18 cellular contexts compared by ENCODE assay signal in genomic region chr6:52681416-52681815, GRCh38. TPM values are rescaled to one million over a fixed set of nuclear protein-coding genes. Genes with fewer than 3 reads are reported as not detected.
DNase-seq lines count a peak whose midpoint lies in the region; ATAC-seq and TF ChIP-seq lines count a peak whose summit lies in the region.
"Had no signal": no experiment of that assay in that cellular context is flagged by ENCODE, and none has a peak within 500 bp of the region (broad histone marks: within the 10 kb centered on the region; RNA-seq: fewer than 3 reads in every experiment).

No MANE protein-coding gene starts in this region.

- DNase-seq in RPMI7951 (ENCODE audit: low read depth) (peak; percentile 8), foreskin melanocyte (peak; percentile 49), endothelial cell (ENCODE audit: low spot score) (no peak), MM.1S (no peak)
- DNase-seq in activated T-cell treated with anti-CD3 and anti-CD28 coated beads, Interleukin-2, amount 50 U/mL, for 4 hours, result no peak
- DNase-seq: 8988T; ACHN; BE2C; C1 segment of cervical spinal cord; Caco-2; Calu3; CD4-positive, alpha-beta memory T cell; CD4-positive, CD25-positive, alpha-beta regulatory T cell; CD8-positive, alpha-beta memory T cell; DMS79 treated with DMSO at 0.1 percent for 48 hours; GF-D8 had no signal

- no peaks in the 10 kb centered on the region for H3K9me3 Mint-ChIP-seq in endothelial cell (ENCODE audit: unreplicated experiment)
- H3K9me3 Mint-ChIP-seq in activated T-cell treated with anti-CD3 and anti-CD28 coated beads, Interleukin-2, amount 50 U/mL, for 4 hours, result no peaks in the 10 kb centered on the region
- H3K9me3 Mint-ChIP-seq: CD4-positive, alpha-beta memory T cell; CD4-positive, CD25-positive, alpha-beta regulatory T cell; CD8-positive, alpha-beta memory T cell had no signal

- no peaks in the 10 kb centered on the region for H3K4me1 Mint-ChIP-seq in endothelial cell (ENCODE audit: unreplicated experiment)
- peaks cover 3% of the 10 kb centered on the region for H3K4me1 Mint-ChIP-seq in activated T-cell treated with anti-CD3 and anti-CD28 coated beads, Interleukin-2, amount 50 U/mL, for 4 hours (ENCODE audit: low read depth)

- H3K79me2 ChIP-seq in MM.1S (ENCODE audit: low read length), result no peaks in the 10 kb centered on the region

- ATAC-seq in activated T-cell treated with anti-CD3 and anti-CD28 coated beads, Interleukin-2, amount 50 U/mL, for 4 hours, result no peak

- no peak overlapping the region for H3K27ac ChIP-seq in MM.1S (ENCODE audit: low read length)
- H3K27ac ChIP-seq: BLaER1 had no signal

- peaks cover 10% of the 10 kb centered on the region for H3K36me3 Mint-ChIP-seq in endothelial cell (ENCODE audit: low read depth, unreplicated experiment)
- H3K36me3 Mint-ChIP-seq in activated T-cell treated with anti-CD3 and anti-CD28 coated beads, Interleukin-2, amount 50 U/mL, for 4 hours (ENCODE audit: insufficient read depth), result peaks cover 33% of the 10 kb centered on the region

- no peak overlapping the region for H3K4me2 ChIP-seq in MM.1S (ENCODE audit: low read depth, low read length)
- H3K4me2 ChIP-seq: BLaER1 had no signal

- 0 out of 2 replicates have a peak, but pooled peaks cover 2% of the 10 kb centered on the region for H3K4me1 ChIP-seq in MM.1S (ENCODE audit: low read length)
- H3K4me1 ChIP-seq: BE2C, Caco-2 had no signal

- no peaks in the 10 kb centered on the region for H3K27me3 ChIP-seq in MM.1S (replicated peaks; ENCODE audit: insufficient read depth, low read length)
- H3K27me3 ChIP-seq: BE2C, BLaER1 had no signal

- no peaks in the 10 kb centered on the region for H3K9me3 ChIP-seq in MM.1S (replicated peaks; ENCODE audit: insufficient read depth, low read length)
- H3K9me3 ChIP-seq: BE2C, BLaER1, Caco-2 had no signal

- no peaks in the 10 kb centered on the region for H3K9me2 ChIP-seq in MM.1S (replicated peaks; ENCODE audit: insufficient read depth, low read length)

- no peak overlapping the region for H3K9ac ChIP-seq in MM.1S (ENCODE audit: low read length)
- H3K9ac ChIP-seq: BLaER1 had no signal

- H3K27ac Mint-ChIP-seq in endothelial cell (ENCODE audit: unreplicated experiment), result no peak overlapping the region
- H3K27ac Mint-ChIP-seq: CD14-positive monocyte; CD8-positive, alpha-beta memory T cell had no signal

- no peaks in the 10 kb centered on the region for H4K20me1 ChIP-seq in MM.1S (ENCODE audit: insufficient read depth, low read length)
- H4K20me1 ChIP-seq: BLaER1 had no signal

- no peak overlapping the region for H3K4me3 Mint-ChIP-seq in endothelial cell (ENCODE audit: unreplicated experiment)
- H3K4me3 Mint-ChIP-seq in activated T-cell treated with anti-CD3 and anti-CD28 coated beads, Interleukin-2, amount 50 U/mL, for 4 hours, result no peak overlapping the region
- H3K4me3 Mint-ChIP-seq: CD4-positive, alpha-beta memory T cell; CD4-positive, CD25-positive, alpha-beta regulatory T cell; CD8-positive, alpha-beta memory T cell had no signal

- no peaks in the 10 kb centered on the region for H3K27me3 Mint-ChIP-seq in endothelial cell (ENCODE audit: unreplicated experiment)
- H3K27me3 Mint-ChIP-seq in activated T-cell treated with anti-CD3 and anti-CD28 coated beads, Interleukin-2, amount 50 U/mL, for 4 hours (ENCODE audit: low read depth), result no peaks in the 10 kb centered on the region
- H3K27me3 Mint-ChIP-seq: CD4-positive, alpha-beta memory T cell; CD4-positive, CD25-positive, alpha-beta regulatory T cell; CD8-positive, alpha-beta memory T cell had no signal

- H3F3A ChIP-seq in MM.1S (ENCODE audit: insufficient read depth, low read length), result no peaks in the 10 kb centered on the region

- H3K4me3 ChIP-seq in MM.1S (ENCODE audit: low read length), result no peak overlapping the region
- H3K4me3 ChIP-seq: BLaER1 had no signal

- no peaks in the 10 kb centered on the region for H3K36me3 ChIP-seq in MM.1S (replicated peaks; ENCODE audit: insufficient read depth, low read length)

- no peak for TF ChIP-seq CTCF in endothelial cell (IDR thresholded peaks at IDR 0.05; ENCODE audit: unreplicated experiment)
- TF ChIP-seq CTCF in MM.1S (IDR thresholded peaks at IDR 0.05; ENCODE audit: low read length), result no peak

- H2AFZ ChIP-seq in MM.1S (ENCODE audit: low read length), result no peak overlapping the region

RNA-seq across cellular contexts. Expression of gene TMEM14A, which starts 10.5 kb away (rescaled TPM):
- total RNA-seq in RPMI7951 (2014; rRNA removed; shearing (Covaris generic)), result 117 and 125 TPM in 2 replicates
- total RNA-seq in endothelial cell (ENCODE audit: unreplicated experiment), result 15.2 TPM
- total RNA-seq in activated T-cell treated with anti-CD3 and anti-CD28 coated beads, Interleukin-2, amount 50 U/mL, for 4 hours, result 1 to 10 TPM; 6.6 to 9.7 (median 6.7) TPM

Comparison
In these comparisons a context has a peak if more than half of its experiments do, and no peak if none do; other contexts are left out.
1. DNase-seq: peak in RPMI7951 (single experiment) and foreskin melanocyte (single experiment); none in endothelial cell (single experiment), MM.1S (single experiment) and activated T-cell treated with anti-CD3 and anti-CD28 coated beads, Interleukin-2, amount 50 U/mL, for 4 hours (single experiment).